8 cellular contexts compared by ENCODE assay signal in genomic region chr19:28281676-28282075, GRCh38.
"Had no signal": no experiment of that assay in that cellular context is flagged by ENCODE, and none has a peak within 500 bp of the region (broad histone marks: within the 10 kb centered on the region; RNA-seq: fewer than 3 reads in every experiment).

No MANE protein-coding gene starts in this region.

- H3K4me3 Mint-ChIP-seq: GM23338, H9, HFFc6 had no signal

- H3K27ac ChIP-seq: GM23248 had no signal

- H3K36me3 ChIP-seq: HAP-1 had no signal

- H3K9me3 ChIP-seq: HAP-1 had no signal

- H3K4me3 ChIP-seq: GM23248, GM23338, HAP-1 had no signal

- H3K4me2 ChIP-seq: GM23338 had no signal

- DNase-seq: GM23248, GOT3, H7, H9, HCEC 1CT, HFFc6 had no signal

- H3K9ac ChIP-seq: GM23248 had no signal

- H2AFZ ChIP-seq: GM23248, GM23338 had no signal

- H3K27ac Mint-ChIP-seq: GM23338, H9, HFFc6 had no signal

- H3K4me1 ChIP-seq: HAP-1 had no signal

- H3K4me1 Mint-ChIP-seq: GM23338 had no signal
